Comparison of ENCODE assay signal across 10 cellular contexts in the genomic region with DNA sequence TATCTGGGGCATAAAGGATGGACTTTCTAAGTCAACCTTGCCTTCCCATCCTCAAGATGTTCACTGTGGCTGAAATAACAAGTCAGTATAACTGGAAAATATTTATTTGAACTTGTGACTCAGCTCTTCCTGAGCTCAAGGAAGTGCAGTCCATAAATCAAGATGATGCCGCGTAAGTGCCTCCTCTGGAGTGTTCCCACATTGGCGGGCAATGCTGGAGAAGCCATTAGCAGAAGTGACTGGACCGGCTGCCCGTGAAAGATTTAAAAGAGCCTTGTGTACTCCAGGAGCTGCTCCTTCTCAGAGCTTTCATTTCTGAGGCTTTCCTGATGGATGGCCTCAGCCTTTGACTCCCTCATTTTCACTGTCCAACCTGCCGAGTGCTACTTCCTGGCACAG. TPM values are rescaled to one million over a fixed set of nuclear protein-coding genes. Genes with fewer than 3 reads are reported as not detected.
A peak's percentile ranks its signal among the peaks of the same experiment; 100 is the strongest.
DNase-seq lines count a peak whose midpoint lies in the region; ATAC-seq and TF ChIP-seq lines count a peak whose summit lies in the region.
"Had no signal": no experiment of that assay in that cellular context is flagged by ENCODE, and none has a peak within 500 bp of the region (broad histone marks: within the 10 kb centered on the region; RNA-seq: fewer than 3 reads in every experiment).

No MANE protein-coding gene starts in this region.

- H3K9me3 Mint-ChIP-seq in activated CD8-positive, alpha-beta T cell treated with anti-CD3 and anti-CD28 coated beads, Interleukin-2, amount 10 ng/mL, durations not matched to agents 7 days and 5 days (ENCODE audit: insufficient read depth), result no peaks in the 10 kb centered on the region
- no peaks in the 10 kb centered on the region for H3K9me3 Mint-ChIP-seq in CD8-positive, alpha-beta memory T cell
- H3K9me3 Mint-ChIP-seq: activated B cell treated with CpG ODN at 0.5 μM for 24 hours had no signal

- peak overlapping the region; percentile 39; the same call in 1 of the 2 replicates for H2AFZ ChIP-seq in GM23248

- peaks cover 37% of the 10 kb centered on the region for H3K27me3 Mint-ChIP-seq in activated CD8-positive, alpha-beta T cell treated with anti-CD3 and anti-CD28 coated beads, Interleukin-2, amount 10 ng/mL, durations not matched to agents 7 days and 5 days (ENCODE audit: low read depth)
- H3K27me3 Mint-ChIP-seq in CD8-positive, alpha-beta memory T cell, result peaks cover 30 to 44% of the 10 kb centered on the region in 2 donors

- no peak overlapping the region for H3K27ac ChIP-seq in GM23248
- H3K27ac ChIP-seq in CD8-positive, alpha-beta memory T cell (ENCODE audit: low read depth, low read length), result no peak overlapping the region
- H3K27ac ChIP-seq: HL-60 had no signal

- no peak overlapping the region for H3K27ac Mint-ChIP-seq in activated CD8-positive, alpha-beta T cell treated with anti-CD3 and anti-CD28 coated beads, Interleukin-2, amount 10 ng/mL, durations not matched to agents 7 days and 5 days
- H3K27ac Mint-ChIP-seq in CD8-positive, alpha-beta memory T cell, result no peak overlapping the region
- H3K27ac Mint-ChIP-seq: activated B cell treated with CpG ODN at 0.5 μM for 24 hours had no signal

- no peaks in the 10 kb centered on the region for H3K36me3 Mint-ChIP-seq in activated CD8-positive, alpha-beta T cell treated with anti-CD3 and anti-CD28 coated beads, Interleukin-2, amount 10 ng/mL, durations not matched to agents 7 days and 5 days (ENCODE audit: low read depth)
- no peaks in the 10 kb centered on the region for H3K36me3 Mint-ChIP-seq in CD8-positive, alpha-beta memory T cell

- POLR2A ChIA-PET in activated CD8-positive, alpha-beta T cell treated with anti-CD3 and anti-CD28 coated beads, Interleukin-2, amount 10 ng/mL, durations not matched to agents 7 days and 5 days (lab: Charles Lee), result no interaction called here
- POLR2A ChIA-PET in CD8-positive, alpha-beta memory T cell (lab: Charles Lee), result no interaction called here

- H3K4me3 Mint-ChIP-seq in activated CD8-positive, alpha-beta T cell treated with anti-CD3 and anti-CD28 coated beads, Interleukin-2, amount 10 ng/mL, durations not matched to agents 7 days and 5 days, result no peak overlapping the region
- no peak overlapping the region for H3K4me3 Mint-ChIP-seq in CD8-positive, alpha-beta memory T cell
- H3K4me3 Mint-ChIP-seq: activated B cell treated with CpG ODN at 0.5 μM for 24 hours had no signal

- H3K9ac ChIP-seq in GM23248, result no peak overlapping the region
- no peak overlapping the region for H3K9ac ChIP-seq in skeletal muscle satellite cell (ENCODE audit: low read depth, low read length)

- H3K4me1 ChIP-seq in GM23248 (ENCODE audit: insufficient read depth) (peaks cover 6% of the 10 kb centered on the region; the same call in 1 of the 2 replicates), skeletal muscle satellite cell (ENCODE audit: control insufficient read depth, insufficient read depth, low read length) (peaks cover 9% of the 10 kb centered on the region)
- no peaks in the 10 kb centered on the region for H3K4me1 ChIP-seq in CD8-positive, alpha-beta memory T cell (ENCODE audit: insufficient read depth, low read length)

- ATAC-seq in activated CD4-positive, CD25-positive, alpha-beta regulatory T cell treated with anti-CD3 and anti-CD28 coated beads, Interleukin-2, amount 50 U/mL, for 24 hours, result no peak
- ATAC-seq in activated CD8-positive, alpha-beta T cell treated with anti-CD3 and anti-CD28 coated beads, Interleukin-2, amount 10 ng/mL, durations not matched to agents 7 days and 5 days, result no peak

- 2 to 4% methylated on average over 6 of the region's 6 CpGs for WGBS in GM23248 (ENCODE audit: low coverage in 1 of 2, low lambda C conversion rate in 2 of 2, missing lambda C conversion rate in 2 of 2), 2 experiments

- no peaks in the 10 kb centered on the region for H3K79me2 ChIP-seq in GM23248 (ENCODE audit: insufficient read depth)

- no peaks in the 10 kb centered on the region for H3F3A ChIP-seq in GM23248 (ENCODE audit: insufficient read depth)

- CTCF ChIA-PET in activated CD8-positive, alpha-beta T cell treated with anti-CD3 and anti-CD28 coated beads, Interleukin-2, amount 10 ng/mL, durations not matched to agents 7 days and 5 days (lab: Charles Lee), result interaction anchor here (1.0 to 1.2 kb wide), 2 partner anchors 80 to 96 kb away, joined by 5 read pairs; no protein-coding TSS in a partner anchor
- CTCF ChIA-PET in CD8-positive, alpha-beta memory T cell (lab: Charles Lee), result interaction anchor here (1.7 kb wide), 1 partner anchor 16 kb away, joined by 5 read pairs; no protein-coding TSS in a partner anchor

- H3K27me3 ChIP-seq in GM23248 (replicated peaks; ENCODE audit: insufficient read depth), result peaks cover 13% of the 10 kb centered on the region
- peaks cover 32% of the 10 kb centered on the region for H3K27me3 ChIP-seq in skeletal muscle satellite cell (ENCODE audit: control insufficient read depth, insufficient read depth, low read length)
- H3K27me3 ChIP-seq in CD8-positive, alpha-beta memory T cell (ENCODE audit: insufficient read depth, low read length, poor library complexity, severe bottlenecking), result no peaks in the 10 kb centered on the region

- H3K36me3 ChIP-seq in GM23248 (ENCODE audit: low read depth) (no peaks in the 10 kb centered on the region), skeletal muscle satellite cell (ENCODE audit: insufficient read depth, low read length) (no peaks in the 10 kb centered on the region)
- no peaks in the 10 kb centered on the region for H3K36me3 ChIP-seq in CD8-positive, alpha-beta memory T cell (ENCODE audit: insufficient read depth, low read length)

- H3K4me3 ChIP-seq in GM23248 (peak overlapping the region; percentile 35), fibroblast of pulmonary artery (replicated peaks; ENCODE audit: low read depth, low read length) (no peak overlapping the region), skeletal muscle satellite cell (ENCODE audit: low read length) (no peak overlapping the region)
- H3K4me3 ChIP-seq in CD8-positive, alpha-beta memory T cell (ENCODE audit: low read length), result no peak overlapping the region

- no peaks in the 10 kb centered on the region for H4K20me1 ChIP-seq in GM23248 (ENCODE audit: insufficient read depth)

- H3K4me2 ChIP-seq in GM23248 (ENCODE audit: unreplicated experiment) (peak overlapping the region; percentile 22), skeletal muscle satellite cell (ENCODE audit: low read length) (peak overlapping the region; percentile 48)

- TF ChIP-seq CTCF in fibroblast of pulmonary artery (IDR thresholded peaks at IDR 0.05; ENCODE audit: low read length, missing control alignments), result no peak

- H3K9me3 ChIP-seq in GM23248 (ENCODE audit: low read depth) (no peaks in the 10 kb centered on the region), skeletal muscle satellite cell (replicated peaks; ENCODE audit: low read length) (no peaks in the 10 kb centered on the region)
- H3K9me3 ChIP-seq in CD8-positive, alpha-beta memory T cell (ENCODE audit: low read length), result no peaks in the 10 kb centered on the region

- in situ Hi-C loops in GM23248 (cut with MboI), result no loop called here

- no peaks in the 10 kb centered on the region for H3K9me2 ChIP-seq in GM23248 (ENCODE audit: insufficient read depth)

- H3K4me1 Mint-ChIP-seq in activated CD8-positive, alpha-beta T cell treated with anti-CD3 and anti-CD28 coated beads, Interleukin-2, amount 10 ng/mL, durations not matched to agents 7 days and 5 days (ENCODE audit: low read depth), result no peaks in the 10 kb centered on the region
- no peaks in the 10 kb centered on the region for H3K4me1 Mint-ChIP-seq in CD8-positive, alpha-beta memory T cell
- H3K4me1 Mint-ChIP-seq: activated B cell treated with CpG ODN at 0.5 μM for 24 hours had no signal

- DNase-seq in GM23248 (peak; percentile 82), NCI-H226 (peak; percentile 58), fibroblast of pulmonary artery (ENCODE audit: low read depth) (peak; percentile 44), T-helper 9 cell (no peak)
- no peak for DNase-seq in activated CD8-positive, alpha-beta T cell treated with anti-CD3 and anti-CD28 coated beads, Interleukin-2, amount 10 ng/mL, durations not matched to agents 7 days and 5 days
- DNase-seq in CD8-positive, alpha-beta memory T cell, result no peak
- DNase-seq: activated B cell treated with CpG ODN at 0.5 μM for 24 hours had no signal

RNA-seq across cellular contexts. Expression of a gene that starts 17.4 kb away (rescaled TPM):
- total RNA-seq in GM23248 (2014; rRNA removed; shearing (Covaris generic)), result 1.3 TPM in 1 of 2 replicates, not detected in the other
- polyA plus RNA-seq in GM23248 (2016; fragmentation: Nextera tagmentation; extraction: Ambion mirVana), result 0.34 and 0.43 TPM in 2 replicates
- total RNA-seq in skeletal muscle satellite cell (2012; rRNA removed), result 0.22 TPM in 1 of 2 replicates, not detected in the other
- under 1 TPM; 0.16 to 0.29 TPM for total RNA-seq in activated CD8-positive, alpha-beta T cell treated with anti-CD3 and anti-CD28 coated beads, Interleukin-2, amount 10 ng/mL, durations not matched to agents 7 days and 5 days
- 1 to 10 TPM; 1.2 to 1.5 TPM for total RNA-seq in CD8-positive, alpha-beta memory T cell
- polyA plus RNA-seq in CD8-positive, alpha-beta memory T cell, result 1.3 TPM

Comparison
In these comparisons a context has a peak if more than half of its experiments do, and no peak if none do; other contexts are left out.
1. DNase-seq: peak in GM23248 (single experiment), NCI-H226 (single experiment) and fibroblast of pulmonary artery (single experiment); none in T-helper 9 cell (single experiment), activated CD8-positive, alpha-beta T cell treated with anti-CD3 and anti-CD28 coated beads, Interleukin-2, amount 10 ng/mL, durations not matched to agents 7 days and 5 days (single experiment) and CD8-positive, alpha-beta memory T cell (0 of 5).